Comparison of ENCODE assay signal across 24 cellular contexts in the genomic region with DNA sequence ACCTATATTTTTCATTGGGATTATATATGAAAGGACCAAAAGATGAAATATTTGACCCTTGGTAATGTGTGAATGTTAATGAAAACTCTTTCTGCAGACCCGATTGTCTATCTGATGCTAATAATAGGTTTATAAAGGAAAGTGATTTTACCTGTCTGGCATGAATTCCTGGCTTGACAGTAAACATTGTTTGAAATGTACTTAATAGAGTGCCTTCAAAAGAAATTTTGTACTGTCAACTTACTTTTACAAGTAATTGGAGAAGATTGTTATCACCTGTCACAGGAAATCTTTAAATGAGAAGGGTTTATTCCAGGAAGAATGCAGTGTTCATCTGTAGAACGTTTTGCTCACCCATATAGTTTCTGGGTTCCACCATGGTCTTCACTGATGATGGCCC.
"Had no signal": no experiment of that assay in that cellular context is flagged by ENCODE, and none has a peak within 500 bp of the region (broad histone marks: within the 10 kb centered on the region; RNA-seq: fewer than 3 reads in every experiment).

No MANE protein-coding gene starts in this region.

- H3K9me3 Mint-ChIP-seq: activated naive CD4-positive, alpha-beta T cell treated with anti-CD3 and anti-CD28 coated beads, Interleukin-2, amount 10 ng/mL, durations not matched to agents 7 days and 5 days had no signal

- H3K27ac ChIP-seq: KMS-11, WERI-Rb-1 had no signal

- ATAC-seq: activated CD4-positive, alpha-beta T cell treated with anti-CD3 and anti-CD28 coated beads for 36 hours; activated T-cell treated with anti-CD3 and anti-CD28 coated beads, Interleukin-2, amount 50 U/mL, for 72 hours had no signal

- H3K27me3 Mint-ChIP-seq: activated CD4-positive, alpha-beta memory T cell treated with anti-CD3 and anti-CD28 coated beads, Interleukin-2, amount 10 ng/mL, durations not matched to agents 7 days and 5 days; activated CD4-positive, alpha-beta T cell treated with anti-CD3 and anti-CD28 coated beads for 36 hours; activated naive CD4-positive, alpha-beta T cell treated with anti-CD3 and anti-CD28 coated beads, Interleukin-2, amount 10 ng/mL, durations not matched to agents 7 days and 5 days had no signal

- H3K9ac ChIP-seq: KMS-11, SK-N-SH had no signal

- H3K27ac Mint-ChIP-seq: activated CD4-positive, alpha-beta memory T cell treated with anti-CD3 and anti-CD28 coated beads, Interleukin-2, amount 10 ng/mL, durations not matched to agents 7 days and 5 days; activated CD4-positive, alpha-beta T cell treated with anti-CD3 and anti-CD28 coated beads for 36 hours; activated naive CD4-positive, alpha-beta T cell treated with anti-CD3 and anti-CD28 coated beads, Interleukin-2, amount 10 ng/mL, durations not matched to agents 7 days and 5 days; activated T-cell treated with anti-CD3 and anti-CD28 coated beads, Interleukin-2, amount 50 U/mL, for 72 hours; activated T-helper 2 cell treated with anti-CD3 and anti-CD28 coated beads, Interferon-gamma antibody, Interleukin-2, Interleukin-4, amounts not matched to agents 10 μg/mL and 5 μg/mL and 100 μg/mL, durations not matched to agents 14 hours and 24 hours and 36 hours had no signal

- DNase-seq: activated CD4-positive, alpha-beta memory T cell treated with anti-CD3 and anti-CD28 coated beads, Interleukin-2, amount 10 ng/mL, durations not matched to agents 7 days and 5 days; activated CD4-positive, alpha-beta T cell treated with anti-CD3 and anti-CD28 coated beads for 36 hours; activated CD4-positive, alpha-beta T cell treated with anti-CD3 and anti-CD28 coated beads, Interleukin-2, amount 50 U/mL, for 1 hour; activated CD8-positive, alpha-beta memory T cell treated with anti-CD3 and anti-CD28 coated beads, Interleukin-2, amount 50 U/mL, for 4 hours; activated gamma-delta T cell treated with Interleukin-2 at 50 U/mL for 16 hours; activated naive CD4-positive, alpha-beta T cell treated with anti-CD3 and anti-CD28 coated beads, Interleukin-2, amount 10 ng/mL, durations not matched to agents 7 days and 5 days; activated T-cell treated with anti-CD3 and anti-CD28 coated beads, Interleukin-2, amount 50 U/mL, for 72 hours; aorta; central memory CD4-positive, alpha-beta T cell; MM.1S; NCI-H1105; NCI-H1436; NCI-H1694 treated with DMSO at 0.1 percent for 48 hours; NCI-H2029 treated with DMSO at 0.1 percent for 48 hours; NCI-H345; NCI-H510A; NCI-H526 treated with DMSO at 0.1 percent for 48 hours; OCI-M1; SHP77 treated with DMSO at 0.1 percent for 48 hours; SK-N-SH; T-helper 1 cell; WERI-Rb-1 had no signal

- H3K4me1 Mint-ChIP-seq: activated CD4-positive, alpha-beta memory T cell treated with anti-CD3 and anti-CD28 coated beads, Interleukin-2, amount 10 ng/mL, durations not matched to agents 7 days and 5 days; activated CD4-positive, alpha-beta T cell treated with anti-CD3 and anti-CD28 coated beads for 36 hours; activated naive CD4-positive, alpha-beta T cell treated with anti-CD3 and anti-CD28 coated beads, Interleukin-2, amount 10 ng/mL, durations not matched to agents 7 days and 5 days had no signal

- H3K4me3 Mint-ChIP-seq: activated CD4-positive, alpha-beta memory T cell treated with anti-CD3 and anti-CD28 coated beads, Interleukin-2, amount 10 ng/mL, durations not matched to agents 7 days and 5 days; activated CD4-positive, alpha-beta T cell treated with anti-CD3 and anti-CD28 coated beads for 36 hours; activated naive CD4-positive, alpha-beta T cell treated with anti-CD3 and anti-CD28 coated beads, Interleukin-2, amount 10 ng/mL, durations not matched to agents 7 days and 5 days; activated T-cell treated with anti-CD3 and anti-CD28 coated beads, Interleukin-2, amount 50 U/mL, for 72 hours had no signal

- H3K36me3 Mint-ChIP-seq: activated naive CD4-positive, alpha-beta T cell treated with anti-CD3 and anti-CD28 coated beads, Interleukin-2, amount 10 ng/mL, durations not matched to agents 7 days and 5 days had no signal

- H3K4me2 ChIP-seq: KMS-11, SK-N-SH had no signal

- H3K9me2 ChIP-seq: SK-N-SH had no signal

- H3K36me3 ChIP-seq: WERI-Rb-1 had no signal

- H3K9me3 ChIP-seq: SK-N-SH had no signal
